10 cellular contexts compared by ENCODE assay signal in the genomic region with DNA sequence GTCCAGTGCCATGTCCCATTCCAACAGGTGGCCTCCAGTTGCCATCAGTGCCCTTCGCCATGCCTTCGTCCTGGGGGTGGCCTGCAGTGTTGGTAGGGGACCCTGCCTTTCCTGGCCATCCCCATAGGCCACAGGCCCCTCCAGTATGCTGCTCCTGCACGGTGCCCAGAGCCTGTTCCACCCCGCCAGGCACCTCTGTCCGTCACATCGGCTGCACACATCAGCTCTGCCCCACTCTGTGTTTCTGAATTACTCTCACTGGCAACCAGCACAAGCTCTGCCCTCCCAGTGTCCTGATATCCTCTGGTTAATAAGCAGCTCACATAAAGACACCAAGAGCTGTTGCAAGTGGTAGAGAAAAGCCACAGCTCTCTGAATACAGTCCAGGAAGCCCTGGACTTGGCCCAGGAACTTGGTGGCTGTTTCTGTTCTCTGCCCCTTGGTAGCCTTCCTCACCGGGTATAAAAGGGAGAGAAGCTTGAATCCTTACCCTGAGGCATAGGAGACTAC. TPM values are rescaled to one million over a fixed set of nuclear protein-coding genes. Genes with fewer than 3 reads are reported as not detected.
DNase-seq lines count a peak whose midpoint lies in the region; ATAC-seq and TF ChIP-seq lines count a peak whose summit lies in the region.
"Had no signal": no experiment of that assay in that cellular context is flagged by ENCODE, and none has a peak within 500 bp of the region (broad histone marks: within the 10 kb centered on the region; RNA-seq: fewer than 3 reads in every experiment).

No MANE protein-coding gene starts in this region.

- WGBS in right lobe of liver (ENCODE audit: insufficient coverage, low coverage, low lambda C conversion rate, missing lambda C conversion rate), result 33% methylated on average over 3 of the region's 7 CpGs
- WGBS in thymus, result 94% methylated on average over 7 of the region's 7 CpGs

- no peak for TF ChIP-seq CTCF in colonic mucosa (IDR thresholded peaks at IDR 0.05)
- TF ChIP-seq CTCF in right lobe of liver (IDR thresholded peaks at IDR 0.05), result no peak
- TF ChIP-seq CTCF in foreskin fibroblast (IDR thresholded peaks at IDR 0.05; ENCODE audit: low read depth, low read length), result no peak

- intact Hi-C loops in colonic mucosa (cut with DNase I) (loop anchor here (10.0 kb wide), 1 partner anchor 145 kb away; no protein-coding TSS in a partner anchor), right lobe of liver (cut with DNase I) (loop anchor here in 1 of 2 donors (5.0 kb wide), 1 partner anchor 207 kb away; no protein-coding TSS in a partner anchor)

- peak overlapping the region in 1 of 2 donors; percentile 88 for H3K9ac ChIP-seq in colonic mucosa (ENCODE audit: low read depth in 2 of 2, low read length in 2 of 2)

- H3K9me3 ChIP-seq in colonic mucosa (no peaks in the 10 kb centered on the region), right lobe of liver (no peaks in the 10 kb centered on the region), thymus (ENCODE audit: control insufficient read depth) (no peaks in the 10 kb centered on the region)

- H3K4me3 ChIP-seq in colonic mucosa, result no peak overlapping the region
- no peak overlapping the region for H3K4me3 ChIP-seq in right lobe of liver
- H3K4me3 ChIP-seq in thymus (ENCODE audit: low read length), result no peak overlapping the region
- no peak overlapping the region for H3K4me3 ChIP-seq in foreskin fibroblast (ENCODE audit: low read depth in 1 of 2, low read length in 2 of 2)

- peak; percentile 84 for TF ChIP-seq POLR2A in right lobe of liver (IDR thresholded peaks at IDR 0.05)

- H3K4me1 ChIP-seq in colonic mucosa (peaks cover 34% of the 10 kb centered on the region), right lobe of liver (peaks cover 0 to 64% (median 29%) of the 10 kb centered on the region in 4 donors), thymus (ENCODE audit: control insufficient read depth, insufficient read depth, low read length) (no peaks in the 10 kb centered on the region)

- H3K27me3 ChIP-seq in colonic mucosa (no peaks in the 10 kb centered on the region), right lobe of liver (no peaks in the 10 kb centered on the region), thymus (ENCODE audit: control insufficient read depth, insufficient read depth) (no peaks in the 10 kb centered on the region)

- ATAC-seq in right lobe of liver (peak; percentile 52 to 67 (median 60)), HG03039 (IDR thresholded peaks at IDR 0.05; ENCODE audit: unreplicated experiment) (no peak), HG02642 (IDR thresholded peaks at IDR 0.05; ENCODE audit: poor library complexity, unreplicated experiment) (no peak)

- peak; percentile 58 for DNase-seq in HuH-7 (ENCODE audit: low spot score)
- peak; percentile 78 for DNase-seq in colonic mucosa
- DNase-seq in right lobe of liver, result peak; percentile 56 to 90 (median 81)
- no peak for DNase-seq in activated gamma-delta T cell (lab: John Stamatoyannopoulos, UW)
- DNase-seq in foreskin fibroblast, result no peak
- DNase-seq: activated CD4-positive, alpha-beta T cell treated with anti-CD3 and anti-CD28 coated beads for 48 hours; GDM1 had no signal

- H3K27ac ChIP-seq in colonic mucosa, result peak overlapping the region; percentile 91
- peak overlapping the region; percentile 49 to 93 (median 92) for H3K27ac ChIP-seq in right lobe of liver
- peak overlapping the region; percentile 18 for H3K27ac ChIP-seq in thymus (ENCODE audit: low read depth)

- no peaks in the 10 kb centered on the region for H3K36me3 ChIP-seq in colonic mucosa
- H3K36me3 ChIP-seq in right lobe of liver, result no peaks in the 10 kb centered on the region
- H3K36me3 ChIP-seq in thymus (ENCODE audit: control insufficient read depth, insufficient read depth), result no peaks in the 10 kb centered on the region

RNA-seq across cellular contexts. Expression of a gene that starts 31.3 kb away (rescaled TPM):
- total RNA-seq in colonic mucosa (100 to 1,000 TPM; 248 to 311 TPM), right lobe of liver (100 to 1,000 TPM in 4 of 6 experiments, 10 to 100 TPM in 2; 95.6 to 155 (median 113) TPM)
- 37.6 TPM for polyA plus RNA-seq in thymus

Comparison
In these comparisons a context has a peak if more than half of its experiments do, and no peak if none do; other contexts are left out.
1. DNase-seq: peak in HuH-7 (single experiment), colonic mucosa (single experiment) and right lobe of liver (3 of 3); none in activated gamma-delta T cell (single experiment) and foreskin fibroblast (0 of 2).
2. H3K27ac ChIP-seq: peak in every context shown above with its lines; median percentile 92 in right lobe of liver; 91 in colonic mucosa; 18 in thymus.
3. ATAC-seq: peak in right lobe of liver (4 of 4); none in HG03039 (single experiment) and HG02642 (single experiment).